In the genomic region with DNA sequence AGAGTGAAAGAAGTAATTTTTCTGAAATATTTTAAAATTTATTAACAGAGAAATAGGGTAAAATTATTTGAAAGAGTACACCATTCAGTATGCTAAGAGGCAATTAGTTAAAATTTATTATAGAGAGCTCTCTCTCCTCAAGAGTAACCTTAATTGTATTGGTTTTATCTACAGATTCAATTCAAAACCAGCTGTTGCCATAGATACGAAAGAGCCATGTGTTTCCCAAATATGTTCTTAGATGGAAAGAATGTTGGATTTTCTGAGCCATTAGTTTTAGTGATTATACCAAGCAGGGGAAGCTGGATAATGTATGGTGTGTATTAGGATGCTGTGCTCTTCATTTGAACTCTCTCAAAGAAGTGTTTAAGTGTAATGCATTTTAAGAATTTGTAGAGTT, we compare ENCODE assay signal across 28 cellular contexts. TPM values are rescaled to one million over a fixed set of nuclear protein-coding genes. Genes with fewer than 3 reads are reported as not detected.
"Had no signal": no experiment of that assay in that cellular context is flagged by ENCODE, and none has a peak within 500 bp of the region (broad histone marks: within the 10 kb centered on the region; RNA-seq: fewer than 3 reads in every experiment).

No MANE protein-coding gene starts in this region.

- H3K4me1 ChIP-seq: esophagus squamous epithelium, gastrocnemius medialis, heart right ventricle, left lung, lower lobe of right lung had no signal

- H3K36me3 ChIP-seq: esophagus squamous epithelium, gastrocnemius medialis, left lung had no signal

- H3K9me3 ChIP-seq: esophagus squamous epithelium, gastrocnemius medialis, heart right ventricle, left lung, lower lobe of right lung, mucosa of descending colon had no signal

- H3K27me3 ChIP-seq: esophagus squamous epithelium, gastrocnemius medialis, heart right ventricle, left lung had no signal

- H3K4me3 ChIP-seq: coronary artery, dorsolateral prefrontal cortex, esophagus squamous epithelium, gastrocnemius medialis, heart right ventricle, left lung, lower lobe of right lung, mucosa of descending colon had no signal

- H3K27ac ChIP-seq: coronary artery, dorsolateral prefrontal cortex, epithelial cell of prostate, esophagus squamous epithelium, gastrocnemius medialis, heart right ventricle, left lung, lower lobe of right lung had no signal

- ATAC-seq: esophagus mucosa; gastrocnemius medialis; heart right ventricle; left colon; left lung; left ventricle myocardium superior; lower lobe of right lung; mucosa of descending colon; naive thymus-derived CD8-positive, alpha-beta T cell had no signal

- DNase-seq: dermis blood vessel endothelial cell; dorsolateral prefrontal cortex; effector CD4-positive, alpha-beta T cell; effector memory CD4-positive, alpha-beta T cell; erythroblast; esophagus squamous epithelium; foreskin fibroblast; foreskin melanocyte; gastrocnemius medialis; glutamatergic neuron; head of caudate nucleus; heart right ventricle; hippocampal formation; islet precursor cell; kidney; kidney glomerular epithelial cell; left colon; left lung; left ventricle myocardium superior; lower lobe of right lung; mesenchymal stem cell; mucosa of descending colon; naive B cell; naive thymus-derived CD8-positive, alpha-beta T cell had no signal

- FAIRE-seq: colon, kidney had no signal

RNA-seq across cellular contexts. Expression of gene C7, which starts 27.8 kb away (rescaled TPM):
- total RNA-seq: naive thymus-derived CD8-positive, alpha-beta T cell had no signal
